25 cellular contexts compared by ENCODE assay signal in the genomic region with DNA sequence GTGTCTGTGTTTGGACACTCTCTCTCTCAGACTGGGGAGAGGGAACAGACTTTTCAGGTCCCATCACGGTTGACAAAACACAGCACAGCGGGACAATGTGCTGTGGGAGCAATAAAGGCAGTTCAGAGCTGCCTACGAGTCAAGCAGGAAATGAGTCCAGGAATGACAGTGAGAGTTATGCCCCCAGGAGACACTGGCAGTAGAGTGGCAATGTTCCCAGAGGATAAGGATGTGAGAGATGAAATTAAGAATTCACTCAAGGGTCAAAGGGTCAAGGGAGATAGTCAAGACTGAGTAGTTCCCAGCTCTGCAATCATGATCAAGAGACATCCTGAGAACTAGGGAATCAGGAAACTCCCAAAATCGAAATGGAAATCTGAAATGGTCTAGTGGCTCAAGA.
DNase-seq lines count a peak whose midpoint lies in the region; ATAC-seq and TF ChIP-seq lines count a peak whose summit lies in the region.
"Had no signal": no experiment of that assay in that cellular context is flagged by ENCODE, and none has a peak within 500 bp of the region (broad histone marks: within the 10 kb centered on the region; RNA-seq: fewer than 3 reads in every experiment).

No MANE protein-coding gene starts in this region.

- ATAC-seq in activated CD8-positive, alpha-beta T cell treated with anti-CD3 and anti-CD28 coated beads for 36 hours: no peak
- ATAC-seq: activated CD4-positive, alpha-beta T cell treated with anti-CD3 and anti-CD28 coated beads for 36 hours; activated T-cell treated with anti-CD3 and anti-CD28 coated beads, Interleukin-2, amount 50 U/mL, for 72 hours; foreskin keratinocyte; HCT116; psoas muscle; stimulated activated naive CD8-positive, alpha-beta T cell treated with anti-CD3 and anti-CD28 coated beads, Interleukin-15, Interleukin-2, amounts not matched to agents 100 U/mL and 50 U/mL, for 24 hours; T-cell had no signal

- dilution Hi-C loops in mammary epithelial cell (cut with HindIII; ENCODE audit: low sequenced_read_pairs): no loop called here

- no peak overlapping the region for H3K4me3 Mint-ChIP-seq in MCF 10A (ENCODE audit: unreplicated experiment)
- no peak overlapping the region for H3K4me3 Mint-ChIP-seq in activated CD8-positive, alpha-beta T cell treated with anti-CD3 and anti-CD28 coated beads for 36 hours
- no peak overlapping the region for H3K4me3 Mint-ChIP-seq in activated CD4-positive, alpha-beta T cell treated with anti-CD3 and anti-CD28 coated beads, Interleukin-2, amount 10 ng/mL, durations not matched to agents 24 days and 14 days
- no peak overlapping the region for H3K4me3 Mint-ChIP-seq in CD14-positive monocyte
- H3K4me3 Mint-ChIP-seq: activated CD4-positive, alpha-beta T cell treated with anti-CD3 and anti-CD28 coated beads for 36 hours; activated naive CD4-positive, alpha-beta T cell treated with anti-CD3 and anti-CD28 coated beads, Interleukin-2, amount 10 ng/mL, durations not matched to agents 7 days and 5 days; activated T-cell treated with anti-CD3 and anti-CD28 coated beads, Interleukin-2, amount 50 U/mL, for 72 hours; T-cell had no signal

- H3K9me3 Mint-ChIP-seq in MCF 10A (ENCODE audit: unreplicated experiment) (no peaks in the 10 kb centered on the region), CD14-positive monocyte (peaks cover 0 to 4% (median 2%) of the 10 kb centered on the region in 7 donors)
- H3K9me3 Mint-ChIP-seq in activated CD8-positive, alpha-beta T cell treated with anti-CD3 and anti-CD28 coated beads for 36 hours: peaks cover 2% of the 10 kb centered on the region
- no peaks in the 10 kb centered on the region for H3K9me3 Mint-ChIP-seq in activated CD4-positive, alpha-beta T cell treated with anti-CD3 and anti-CD28 coated beads, Interleukin-2, amount 10 ng/mL, durations not matched to agents 24 days and 14 days

- H3K36me3 ChIP-seq in mammary epithelial cell (ENCODE audit: insufficient read depth, low read length): no peaks in the 10 kb centered on the region
- H3K36me3 ChIP-seq: BLaER1 had no signal

- TF ChIP-seq CTCF in mammary epithelial cell (conservative IDR thresholded peaks at IDR 0.05 in 1 of 2, IDR thresholded peaks at IDR 0.05 in 1 of 2; ENCODE audit: extremely low read depth in 1 of 2, insufficient read depth in 1 of 2, low read depth in 1 of 2, low read length in 2 of 2) (no peak), MCF 10A (IDR thresholded peaks at IDR 0.05; ENCODE audit: unreplicated experiment) (no peak), CD14-positive monocyte (IDR thresholded peaks at IDR 0.05) (no peak)
- TF ChIP-seq CTCF in activated CD8-positive, alpha-beta T cell treated with anti-CD3 and anti-CD28 coated beads for 36 hours (IDR thresholded peaks at IDR 0.05): no peak

- no peak overlapping the region for H3K9ac ChIP-seq in mammary epithelial cell (ENCODE audit: insufficient read depth, low read length)
- H3K9ac ChIP-seq: BLaER1 had no signal

- in situ Hi-C loops in mammary epithelial cell (cut with MboI; ENCODE audit: low sequenced_read_pairs in 2 of 2): no loop called here

- no peaks in the 10 kb centered on the region for H4K20me1 ChIP-seq in mammary epithelial cell (ENCODE audit: insufficient read depth, low read length)
- H4K20me1 ChIP-seq: BLaER1 had no signal

- H3K9me3 ChIP-seq in mammary epithelial cell (replicated peaks; ENCODE audit: insufficient read depth, low read length): no peaks in the 10 kb centered on the region
- H3K9me3 ChIP-seq: BLaER1, psoas muscle had no signal

- no peak overlapping the region for H3K4me3 ChIP-seq in mammary epithelial cell (replicated peaks in 1 of 3; ENCODE audit: insufficient read depth in 1 of 3, low read depth in 2 of 3, low read length in 3 of 3)
- H3K4me3 ChIP-seq: BLaER1, psoas muscle had no signal

- H3K36me3 Mint-ChIP-seq in MCF 10A (ENCODE audit: insufficient read depth, unreplicated experiment): no peaks in the 10 kb centered on the region
- no peaks in the 10 kb centered on the region for H3K36me3 Mint-ChIP-seq in activated CD8-positive, alpha-beta T cell treated with anti-CD3 and anti-CD28 coated beads for 36 hours (ENCODE audit: low read depth)
- no peaks in the 10 kb centered on the region for H3K36me3 Mint-ChIP-seq in activated CD4-positive, alpha-beta T cell treated with anti-CD3 and anti-CD28 coated beads, Interleukin-2, amount 10 ng/mL, durations not matched to agents 24 days and 14 days (ENCODE audit: low read depth)
- no peaks in the 10 kb centered on the region for H3K36me3 Mint-ChIP-seq in CD14-positive monocyte
- H3K36me3 Mint-ChIP-seq: activated naive CD4-positive, alpha-beta T cell treated with anti-CD3 and anti-CD28 coated beads, Interleukin-2, amount 10 ng/mL, durations not matched to agents 7 days and 5 days; T-cell had no signal

- H3K27ac Mint-ChIP-seq in MCF 10A (ENCODE audit: low read depth, unreplicated experiment) (no peak overlapping the region), CD14-positive monocyte (no peak overlapping the region)
- H3K27ac Mint-ChIP-seq in activated CD8-positive, alpha-beta T cell treated with anti-CD3 and anti-CD28 coated beads for 36 hours: no peak overlapping the region
- no peak overlapping the region for H3K27ac Mint-ChIP-seq in activated CD4-positive, alpha-beta T cell treated with anti-CD3 and anti-CD28 coated beads, Interleukin-2, amount 10 ng/mL, durations not matched to agents 24 days and 14 days
- H3K27ac Mint-ChIP-seq: activated CD4-positive, alpha-beta T cell treated with anti-CD3 and anti-CD28 coated beads for 36 hours; activated naive CD4-positive, alpha-beta T cell treated with anti-CD3 and anti-CD28 coated beads, Interleukin-2, amount 10 ng/mL, durations not matched to agents 7 days and 5 days; activated T-cell treated with anti-CD3 and anti-CD28 coated beads, Interleukin-2, amount 50 U/mL, for 72 hours; T-cell had no signal

- no peak overlapping the region for H3K27ac ChIP-seq in mammary epithelial cell (ENCODE audit: insufficient read depth, low read depth, low read length)
- H3K27ac ChIP-seq: 22Rv1, BLaER1, epithelial cell of prostate, foreskin keratinocyte, psoas muscle had no signal

- POLR2A ChIA-PET in MCF 10A (lab: Yijun Ruan, JAX): no interaction called here
- POLR2A ChIA-PET in activated CD8-positive, alpha-beta T cell treated with anti-CD3 and anti-CD28 coated beads for 36 hours (lab: Charles Lee): no interaction called here

- H3K79me2 ChIP-seq in mammary epithelial cell (ENCODE audit: insufficient read depth, low read length): no peaks in the 10 kb centered on the region

- intact Hi-C loops in mammary epithelial cell (cut with micrococcal nuclease) (loop anchor here (5.0 kb wide), 1 partner anchor 149 kb away; no protein-coding TSS in a partner anchor), MCF 10A (cut with micrococcal nuclease) (no loop called here), CD14-positive monocyte (cut with micrococcal nuclease) (no loop called here)
- intact Hi-C loops in activated CD8-positive, alpha-beta T cell treated with anti-CD3 and anti-CD28 coated beads for 36 hours (cut with micrococcal nuclease): no loop called here
- intact Hi-C loops in activated CD4-positive, alpha-beta T cell treated with anti-CD3 and anti-CD28 coated beads, Interleukin-2, amount 10 ng/mL, durations not matched to agents 24 days and 14 days (cut with micrococcal nuclease): no loop called here

- CTCF ChIA-PET in mammary epithelial cell (lab: Charles Lee; ENCODE audit: low non-redundant PET): no interaction called here
- CTCF ChIA-PET in MCF 10A (lab: Yijun Ruan, JAX): no interaction called here
- CTCF ChIA-PET in activated CD8-positive, alpha-beta T cell treated with anti-CD3 and anti-CD28 coated beads for 36 hours (lab: Charles Lee): no interaction called here

- no TSS peak for BruUV-seq in mammary epithelial cell (replicated peaks; lab: Mats Ljungman, UMichigan)
- BruUV-seq in MCF 10A (replicated peaks; lab: Mats Ljungman, UMichigan): no TSS peak

- DNase-seq in mammary epithelial cell: no peak
- no peak for DNase-seq in MCF 10A (ENCODE audit: unreplicated experiment)
- peak; percentile 8 for DNase-seq in RKO (ENCODE audit: low spot score)
- peak; percentile 90 for DNase-seq in islet precursor cell
- no peak for DNase-seq in activated CD8-positive, alpha-beta T cell treated with anti-CD3 and anti-CD28 coated beads for 36 hours
- DNase-seq in activated CD4-positive, alpha-beta T cell treated with anti-CD3 and anti-CD28 coated beads, Interleukin-2, amount 10 ng/mL, durations not matched to agents 24 days and 14 days: no peak
- DNase-seq in D341Med (ENCODE audit: low spot score): no peak
- no peak for DNase-seq in CD14-positive monocyte (ENCODE audit: low spot score)
- DNase-seq: activated CD4-positive, alpha-beta T cell treated with anti-CD3 and anti-CD28 coated beads for 36 hours; activated naive CD4-positive, alpha-beta T cell treated with anti-CD3 and anti-CD28 coated beads, Interleukin-2, amount 10 ng/mL, durations not matched to agents 7 days and 5 days; activated T-cell treated with anti-CD3 and anti-CD28 coated beads, Interleukin-2, amount 50 U/mL, for 72 hours; anterior cingulate cortex; foreskin keratinocyte; GDM1; NCI-H2171; NCI-H748 treated with DMSO at 0.1 percent for 48 hours; psoas muscle; Right ventricle myocardium superior; small intestine; stimulated activated naive CD8-positive, alpha-beta T cell treated with anti-CD3 and anti-CD28 coated beads, Interleukin-15, Interleukin-2, amounts not matched to agents 100 U/mL and 50 U/mL, for 24 hours; T-cell had no signal

- no peaks in the 10 kb centered on the region for H3K4me1 ChIP-seq in mammary epithelial cell (ENCODE audit: insufficient read depth, low read length)
- H3K4me1 ChIP-seq: BLaER1, psoas muscle had no signal

- H3K4me1 Mint-ChIP-seq in MCF 10A (ENCODE audit: insufficient read depth, unreplicated experiment): peaks cover 15% of the 10 kb centered on the region
- H3K4me1 Mint-ChIP-seq in activated CD8-positive, alpha-beta T cell treated with anti-CD3 and anti-CD28 coated beads for 36 hours (ENCODE audit: low read depth): no peaks in the 10 kb centered on the region
- no peaks in the 10 kb centered on the region for H3K4me1 Mint-ChIP-seq in activated CD4-positive, alpha-beta T cell treated with anti-CD3 and anti-CD28 coated beads, Interleukin-2, amount 10 ng/mL, durations not matched to agents 24 days and 14 days
- H3K4me1 Mint-ChIP-seq in CD14-positive monocyte: no peaks in the 10 kb centered on the region
- H3K4me1 Mint-ChIP-seq: activated CD4-positive, alpha-beta T cell treated with anti-CD3 and anti-CD28 coated beads for 36 hours; activated naive CD4-positive, alpha-beta T cell treated with anti-CD3 and anti-CD28 coated beads, Interleukin-2, amount 10 ng/mL, durations not matched to agents 7 days and 5 days; T-cell had no signal

- 60% methylated on average over 3 of the region's 4 CpGs for WGBS in mammary epithelial cell (ENCODE audit: low coverage, missing lambda C conversion rate)

- no peak overlapping the region for H3K4me2 ChIP-seq in mammary epithelial cell (ENCODE audit: insufficient read depth, low read depth, low read length)
- H3K4me2 ChIP-seq: BLaER1 had no signal

- no peaks in the 10 kb centered on the region for H3K27me3 ChIP-seq in mammary epithelial cell (ENCODE audit: insufficient read depth, low read length)
- H3K27me3 ChIP-seq: BLaER1, foreskin keratinocyte had no signal

- H3K27me3 Mint-ChIP-seq in MCF 10A (ENCODE audit: insufficient read depth, unreplicated experiment): no peaks in the 10 kb centered on the region
- no peaks in the 10 kb centered on the region for H3K27me3 Mint-ChIP-seq in activated CD8-positive, alpha-beta T cell treated with anti-CD3 and anti-CD28 coated beads for 36 hours
- H3K27me3 Mint-ChIP-seq in activated CD4-positive, alpha-beta T cell treated with anti-CD3 and anti-CD28 coated beads, Interleukin-2, amount 10 ng/mL, durations not matched to agents 24 days and 14 days: no peaks in the 10 kb centered on the region
- peaks cover 0 to 1% (median 0%) of the 10 kb centered on the region in 3 donors for H3K27me3 Mint-ChIP-seq in CD14-positive monocyte (ENCODE audit: low read depth in 3 of 3)
- H3K27me3 Mint-ChIP-seq: activated CD4-positive, alpha-beta T cell treated with anti-CD3 and anti-CD28 coated beads for 36 hours; activated naive CD4-positive, alpha-beta T cell treated with anti-CD3 and anti-CD28 coated beads, Interleukin-2, amount 10 ng/mL, durations not matched to agents 7 days and 5 days; T-cell had no signal

- H2AFZ ChIP-seq in mammary epithelial cell (ENCODE audit: low read depth, low read length): peak overlapping the region; percentile 7

Comparison
In these comparisons a context has a peak if more than half of its experiments do, and no peak if none do; other contexts are left out.
1. DNase-seq: peak in RKO (single experiment) and islet precursor cell (single experiment); none in mammary epithelial cell (single experiment), MCF 10A (single experiment), activated CD8-positive, alpha-beta T cell treated with anti-CD3 and anti-CD28 coated beads for 36 hours (single experiment), activated CD4-positive, alpha-beta T cell treated with anti-CD3 and anti-CD28 coated beads, Interleukin-2, amount 10 ng/mL, durations not matched to agents 24 days and 14 days (single experiment), D341Med (single experiment) and CD14-positive monocyte (single experiment).